In genomic region chr2:154455201-154455600, GRCh38 we compare ENCODE assay signal across 15 cellular contexts.
DNase-seq lines count a peak whose midpoint lies in the region; ATAC-seq and TF ChIP-seq lines count a peak whose summit lies in the region.
"Had no signal": no experiment of that assay in that cellular context is flagged by ENCODE, and none has a peak within 500 bp of the region (broad histone marks: within the 10 kb centered on the region; RNA-seq: fewer than 3 reads in every experiment).

No MANE protein-coding gene starts in this region.

- POLR2A ChIA-PET in A673 (lab: Charles Lee; ENCODE audit: low non-redundant PET), result no interaction called here

- H3K79me2 ChIP-seq in osteoblast (ENCODE audit: insufficient read depth, low read length), result no peaks in the 10 kb centered on the region

- H3K4me1 ChIP-seq in A673 (ENCODE audit: insufficient read depth, low read length, poor library complexity, severe bottlenecking) (no peaks in the 10 kb centered on the region), osteoblast (ENCODE audit: insufficient read depth, low read length) (no peaks in the 10 kb centered on the region)
- H3K4me1 ChIP-seq: uterus had no signal

- TF ChIP-seq CTCF in A673 (conservative IDR thresholded peaks at IDR 0.05; ENCODE audit: low read depth, low read length) (no peak), HFFc6 (IDR thresholded peaks at IDR 0.05) (no peak), dorsolateral prefrontal cortex (IDR thresholded peaks at IDR 0.05 in 54 of 56, conservative IDR thresholded peaks at IDR 0.05 in 2 of 56; ENCODE audit: low read depth in 1 of 56, partially characterized antibody in 56 of 56) (no peak), osteoblast (IDR thresholded peaks at IDR 0.05; ENCODE audit: extremely low read depth, low read depth, low read length) (no peak), GM10266 (IDR thresholded peaks at IDR 0.05; ENCODE audit: control insufficient read depth, insufficient read depth, low read depth, missing control alignments) (no peak)

- intact Hi-C loops in A673 (cut with micrococcal nuclease; ENCODE audit: unreplicated experiment), result loop anchor here (10.0 kb wide), 1 partner anchor 800 kb away; no protein-coding TSS in a partner anchor
- intact Hi-C loops in dorsolateral prefrontal cortex (cut with DNase I), result no loop called here
- intact Hi-C loops in activated T-helper 2 cell treated with anti-CD3 and anti-CD28 coated beads, Interferon-gamma antibody, Interleukin-2, Interleukin-4, amounts not matched to agents 10 μg/mL and 5 μg/mL and 100 μg/mL, durations not matched to agents 14 hours and 24 hours and 36 hours (cut with micrococcal nuclease), result no loop called here

- H4K20me1 ChIP-seq in osteoblast (ENCODE audit: insufficient read depth, low read length), result no peaks in the 10 kb centered on the region

- BruUV-seq in A673 (replicated peaks; lab: Mats Ljungman, UMichigan), result no TSS peak

- H3K27me3 ChIP-seq in A673 (replicated peaks; ENCODE audit: insufficient read depth, low read depth, low read length, poor library complexity) (no peaks in the 10 kb centered on the region), dorsolateral prefrontal cortex (no peaks in the 10 kb centered on the region), osteoblast (ENCODE audit: insufficient read depth, low read length) (no peaks in the 10 kb centered on the region)
- H3K27me3 ChIP-seq: uterus had no signal

- H3K4me3 ChIP-seq in A673 (ENCODE audit: low read depth, low read length, poor library complexity, severe bottlenecking) (peak overlapping the region; percentile 35), dorsolateral prefrontal cortex (peak overlapping the region in 57 of 59 donors; percentile 24 to 68 (median 49)), osteoblast (ENCODE audit: insufficient read depth, low read length) (peak overlapping the region; percentile 52)

- H3K9me3 ChIP-seq in A673 (ENCODE audit: low read depth, low read length, poor library complexity, severe bottlenecking) (no peaks in the 10 kb centered on the region), osteoblast (ENCODE audit: low read depth, low read length) (no peaks in the 10 kb centered on the region)
- H3K9me3 ChIP-seq: uterus had no signal

- H3K36me3 ChIP-seq in A673 (ENCODE audit: insufficient read depth, low read length, poor library complexity, severe bottlenecking), result no peaks in the 10 kb centered on the region
- no peaks in the 10 kb centered on the region for H3K36me3 ChIP-seq in osteoblast (ENCODE audit: insufficient read depth, low read length)
- H3K36me3 ChIP-seq: uterus had no signal

- no peak overlapping the region for H3K27ac ChIP-seq in A673 (ENCODE audit: low read depth, low read length, poor library complexity, severe bottlenecking)
- H3K27ac ChIP-seq in dorsolateral prefrontal cortex, result peak overlapping the region in 1 of 59 donors; percentile 11
- no peak overlapping the region for H3K27ac ChIP-seq in osteoblast (ENCODE audit: low read depth, low read length)
- H3K27ac ChIP-seq: C4-2B, uterus had no signal

- no peak overlapping the region for H2AFZ ChIP-seq in osteoblast (ENCODE audit: low read length)

- DNase-seq in A673 (ENCODE audit: low spot score) (peak; percentile 12), HFFc6 (no peak), dorsolateral prefrontal cortex (no peak), osteoblast (ENCODE audit: insufficient read length, low spot score, missing footprints) (no peak), NCI-H82 treated with DMSO at 0.1 percent for 48 hours (lab: John Stamatoyannopoulos, UW; ENCODE audit: unreplicated experiment) (no peak), GM10266 (ENCODE audit: extremely low spot score) (no peak)
- no peak for DNase-seq in activated T-helper 2 cell treated with anti-CD3 and anti-CD28 coated beads, Interferon-gamma antibody, Interleukin-2, Interleukin-4, amounts not matched to agents 10 μg/mL and 5 μg/mL and 100 μg/mL, durations not matched to agents 14 hours and 24 hours and 36 hours (ENCODE audit: low spot score)
- DNase-seq: activated naive CD4-positive, alpha-beta T cell; caudate nucleus; mesendoderm; NCI-H2029; stimulated activated CD8-positive, alpha-beta memory T cell treated with anti-CD3 and anti-CD28 coated beads, Interleukin-4, amount 100 ng/mL, for 48 hours; uterus had no signal

- CTCF ChIA-PET in A673 (lab: Charles Lee), result no interaction called here

- peak overlapping the region; percentile 73 for H3K4me2 ChIP-seq in osteoblast (ENCODE audit: insufficient read depth, low read length)

- H3K4me1 Mint-ChIP-seq in HFFc6 (ENCODE audit: low read depth), result peaks cover 25% of the 10 kb centered on the region; the same call in 1 of the 2 replicates
- H3K4me1 Mint-ChIP-seq in activated T-helper 2 cell treated with anti-CD3 and anti-CD28 coated beads, Interferon-gamma antibody, Interleukin-2, Interleukin-4, amounts not matched to agents 10 μg/mL and 5 μg/mL and 100 μg/mL, durations not matched to agents 14 hours and 24 hours and 36 hours (ENCODE audit: low read depth), result peaks cover 2% of the 10 kb centered on the region

- no peaks in the 10 kb centered on the region for H3K9me3 Mint-ChIP-seq in HFFc6
- H3K9me3 Mint-ChIP-seq in activated T-helper 2 cell treated with anti-CD3 and anti-CD28 coated beads, Interferon-gamma antibody, Interleukin-2, Interleukin-4, amounts not matched to agents 10 μg/mL and 5 μg/mL and 100 μg/mL, durations not matched to agents 14 hours and 24 hours and 36 hours, result no peaks in the 10 kb centered on the region

- peak overlapping the region; percentile 22; the same call in 1 of the 2 replicates for H3K27ac Mint-ChIP-seq in HFFc6
- no peak overlapping the region for H3K27ac Mint-ChIP-seq in activated T-helper 2 cell treated with anti-CD3 and anti-CD28 coated beads, Interferon-gamma antibody, Interleukin-2, Interleukin-4, amounts not matched to agents 10 μg/mL and 5 μg/mL and 100 μg/mL, durations not matched to agents 14 hours and 24 hours and 36 hours

- no peak for ATAC-seq in GM21367 (IDR thresholded peaks at IDR 0.05; ENCODE audit: unreplicated experiment)

- no peaks in the 10 kb centered on the region for H3K36me3 Mint-ChIP-seq in HFFc6 (ENCODE audit: low read depth)
- no peaks in the 10 kb centered on the region for H3K36me3 Mint-ChIP-seq in activated T-helper 2 cell treated with anti-CD3 and anti-CD28 coated beads, Interferon-gamma antibody, Interleukin-2, Interleukin-4, amounts not matched to agents 10 μg/mL and 5 μg/mL and 100 μg/mL, durations not matched to agents 14 hours and 24 hours and 36 hours (ENCODE audit: low read depth)

- H3K4me3 Mint-ChIP-seq in HFFc6, result peak overlapping the region; percentile 91
- no peak overlapping the region for H3K4me3 Mint-ChIP-seq in activated T-helper 2 cell treated with anti-CD3 and anti-CD28 coated beads, Interferon-gamma antibody, Interleukin-2, Interleukin-4, amounts not matched to agents 10 μg/mL and 5 μg/mL and 100 μg/mL, durations not matched to agents 14 hours and 24 hours and 36 hours (ENCODE audit: low read depth)

- no peaks in the 10 kb centered on the region for H3K27me3 Mint-ChIP-seq in HFFc6 (ENCODE audit: insufficient read depth)
- H3K27me3 Mint-ChIP-seq in activated T-helper 2 cell treated with anti-CD3 and anti-CD28 coated beads, Interferon-gamma antibody, Interleukin-2, Interleukin-4, amounts not matched to agents 10 μg/mL and 5 μg/mL and 100 μg/mL, durations not matched to agents 14 hours and 24 hours and 36 hours (ENCODE audit: low read depth), result no peaks in the 10 kb centered on the region
